Comparison of ENCODE assay signal across 15 cellular contexts in the genomic region with DNA sequence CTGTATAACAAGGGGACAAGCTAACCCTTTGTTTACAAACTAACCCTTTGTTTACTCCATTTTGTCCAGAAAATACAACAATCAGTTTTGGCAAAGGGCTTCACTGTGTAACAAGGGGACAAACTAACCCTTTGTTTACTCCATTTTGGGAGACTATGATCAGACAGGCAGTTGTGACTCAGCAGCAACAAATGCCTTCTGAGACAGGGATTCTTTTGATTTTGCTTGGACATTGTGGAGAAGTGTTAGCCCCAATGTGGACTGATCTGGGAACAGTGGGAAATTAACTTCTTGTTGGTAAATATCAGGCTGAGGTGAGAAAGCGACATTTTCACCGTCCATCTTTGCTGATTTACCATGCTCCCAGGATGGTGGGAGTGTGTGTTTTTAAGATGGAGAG. TPM values are rescaled to one million over a fixed set of nuclear protein-coding genes. Genes with fewer than 3 reads are reported as not detected.
DNase-seq lines count a peak whose midpoint lies in the region; ATAC-seq, FAIRE-seq and TF ChIP-seq lines count a peak whose summit lies in the region.
"Had no signal": no experiment of that assay in that cellular context is flagged by ENCODE, and none has a peak within 500 bp of the region (broad histone marks: within the 10 kb centered on the region; RNA-seq: fewer than 3 reads in every experiment).

No MANE protein-coding gene starts in this region.

- FAIRE-seq in GM19239 (lab: Jason Lieb, UNC): peak; percentile 58

- H3K4me1 Mint-ChIP-seq in MCF 10A (ENCODE audit: insufficient read depth, unreplicated experiment): peaks cover 27% of the 10 kb centered on the region

- H3K36me3 Mint-ChIP-seq in MCF 10A (ENCODE audit: insufficient read depth, unreplicated experiment): no peaks in the 10 kb centered on the region

- no peaks in the 10 kb centered on the region for H3K9me3 Mint-ChIP-seq in MCF 10A (ENCODE audit: unreplicated experiment)

- BruUV-seq in MCF 10A (replicated peaks; lab: Mats Ljungman, UMichigan): no TSS peak

- POLR2A ChIA-PET in MCF 10A (lab: Yijun Ruan, JAX): interaction anchor here (0.7 to 1.8 kb wide), 4 partner anchors 12 to 133 kb away, joined by 3 to 5 read pairs (median 3); no protein-coding TSS in a partner anchor

- no peak for TF ChIP-seq CTCF in MCF 10A (IDR thresholded peaks at IDR 0.05; ENCODE audit: unreplicated experiment)

- H3K4me3 ChIP-seq in skin epidermis: peak overlapping the region; percentile 23 to 44 (median 29)

- ATAC-seq in HG02759 (IDR thresholded peaks at IDR 0.05; ENCODE audit: unreplicated experiment): no peak

- H3K27me3 Mint-ChIP-seq in MCF 10A (ENCODE audit: insufficient read depth, unreplicated experiment): no peaks in the 10 kb centered on the region

- CTCF ChIA-PET in MCF 10A (lab: Yijun Ruan, JAX): no interaction called here

- no peak for DNase-seq in GM19239 (ENCODE audit: insufficient read length, low spot score)
- no peak for DNase-seq in MCF 10A (ENCODE audit: unreplicated experiment)
- peak; percentile 49 for DNase-seq in kidney tubule cell (ENCODE audit: low spot score)
- no peak for DNase-seq in amniotic stem cell (lab: John Stamatoyannopoulos, UW)
- no peak for DNase-seq in SK-N-DZ (ENCODE audit: low spot score)
- no peak for DNase-seq in hepatic stellate cell (ENCODE audit: low spot score)
- DNase-seq: activated CD4-positive, alpha-beta T cell treated with anti-CD3 and anti-CD28 coated beads, Interleukin-2, amount 50 U/mL, for 4 hours; DMS153; left colon; NCI-H1436; NCI-H69 had no signal

- peak overlapping the region; percentile 45 for H3K4me3 Mint-ChIP-seq in MCF 10A (ENCODE audit: unreplicated experiment)

- intact Hi-C loops in MCF 10A (cut with micrococcal nuclease): no loop called here

- H3K27ac Mint-ChIP-seq in MCF 10A (ENCODE audit: low read depth, unreplicated experiment): peak overlapping the region; percentile 75

- H3K27ac ChIP-seq in skin epidermis: peak overlapping the region in 20 of 21 experiments; percentile 37 to 89 (median 76)
- H3K27ac ChIP-seq: neutrophil had no signal

RNA-seq across cellular contexts. Expression of gene EHF, which starts 1.0 kb away (rescaled TPM):
- 0.54 and 1.1 TPM in 2 replicates for total RNA-seq in MCF 10A (2022)
- polyA plus RNA-seq in SK-N-DZ (2014; cell fraction: cytosol; rRNA removed): not detected in 2 replicates
- not detected in 2 replicates for polyA plus RNA-seq in SK-N-DZ (2014; cell fraction: nucleus; rRNA removed)
- polyA plus RNA-seq: IgD-negative memory B cell had no signal
